Comparison of ENCODE assay signal across 23 cellular contexts in the genomic region with DNA sequence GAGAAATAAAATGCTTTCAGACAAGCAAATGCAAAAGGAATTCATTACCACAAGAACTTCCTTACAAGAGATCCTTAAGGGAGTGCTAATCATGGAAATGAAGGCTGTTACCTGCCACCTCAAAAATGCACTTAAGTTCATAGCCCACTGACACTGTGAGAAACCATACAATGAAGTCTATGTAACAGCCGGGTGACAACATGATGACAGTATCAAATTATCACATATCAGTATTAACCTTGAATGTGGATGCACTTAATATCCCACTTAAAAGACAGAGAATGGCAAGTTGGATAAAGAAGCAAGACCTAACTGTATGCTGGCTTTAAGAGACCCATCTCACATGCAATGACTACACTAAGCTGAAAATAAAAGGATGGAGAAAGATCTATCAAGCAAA.
"Had no signal": no experiment of that assay in that cellular context is flagged by ENCODE, and none has a peak within 500 bp of the region (broad histone marks: within the 10 kb centered on the region; RNA-seq: fewer than 3 reads in every experiment).

No MANE protein-coding gene starts in this region.

- H3K36me3 ChIP-seq: colonic mucosa, esophagus muscularis mucosa, esophagus squamous epithelium, gastrocnemius medialis, gastroesophageal sphincter, heart left ventricle, heart right ventricle had no signal

- H3K27ac ChIP-seq: colonic mucosa, coronary artery, dorsolateral prefrontal cortex, epithelial cell of prostate, esophagus muscularis mucosa, esophagus squamous epithelium, foreskin keratinocyte, gastrocnemius medialis, gastroesophageal sphincter, heart left ventricle, heart right ventricle had no signal

- H3K4me3 ChIP-seq: colonic mucosa, coronary artery, dorsolateral prefrontal cortex, esophagus muscularis mucosa, esophagus squamous epithelium, gastrocnemius medialis, gastroesophageal sphincter, heart left ventricle, heart right ventricle had no signal

- DNase-seq: colonic mucosa; cortex of kidney; dermis blood vessel endothelial cell; dorsolateral prefrontal cortex; effector CD4-positive, alpha-beta T cell; effector CD8-positive, alpha-beta T cell; effector memory CD4-positive, alpha-beta T cell; effector memory CD8-positive, alpha-beta T cell; endodermal cell; erythroblast; esophagus squamous epithelium; foreskin fibroblast; foreskin keratinocyte; foreskin melanocyte; gastrocnemius medialis; glutamatergic neuron; head of caudate nucleus; heart left ventricle; heart right ventricle had no signal

- H3K9me3 ChIP-seq: colonic mucosa, esophagus squamous epithelium, gastrocnemius medialis had no signal

- H3K27me3 ChIP-seq: colonic mucosa, esophagus muscularis mucosa, esophagus squamous epithelium, gastrocnemius medialis, gastroesophageal sphincter, heart left ventricle had no signal
